Comparison of ENCODE assay signal across 1 cellular context in the genomic region with DNA sequence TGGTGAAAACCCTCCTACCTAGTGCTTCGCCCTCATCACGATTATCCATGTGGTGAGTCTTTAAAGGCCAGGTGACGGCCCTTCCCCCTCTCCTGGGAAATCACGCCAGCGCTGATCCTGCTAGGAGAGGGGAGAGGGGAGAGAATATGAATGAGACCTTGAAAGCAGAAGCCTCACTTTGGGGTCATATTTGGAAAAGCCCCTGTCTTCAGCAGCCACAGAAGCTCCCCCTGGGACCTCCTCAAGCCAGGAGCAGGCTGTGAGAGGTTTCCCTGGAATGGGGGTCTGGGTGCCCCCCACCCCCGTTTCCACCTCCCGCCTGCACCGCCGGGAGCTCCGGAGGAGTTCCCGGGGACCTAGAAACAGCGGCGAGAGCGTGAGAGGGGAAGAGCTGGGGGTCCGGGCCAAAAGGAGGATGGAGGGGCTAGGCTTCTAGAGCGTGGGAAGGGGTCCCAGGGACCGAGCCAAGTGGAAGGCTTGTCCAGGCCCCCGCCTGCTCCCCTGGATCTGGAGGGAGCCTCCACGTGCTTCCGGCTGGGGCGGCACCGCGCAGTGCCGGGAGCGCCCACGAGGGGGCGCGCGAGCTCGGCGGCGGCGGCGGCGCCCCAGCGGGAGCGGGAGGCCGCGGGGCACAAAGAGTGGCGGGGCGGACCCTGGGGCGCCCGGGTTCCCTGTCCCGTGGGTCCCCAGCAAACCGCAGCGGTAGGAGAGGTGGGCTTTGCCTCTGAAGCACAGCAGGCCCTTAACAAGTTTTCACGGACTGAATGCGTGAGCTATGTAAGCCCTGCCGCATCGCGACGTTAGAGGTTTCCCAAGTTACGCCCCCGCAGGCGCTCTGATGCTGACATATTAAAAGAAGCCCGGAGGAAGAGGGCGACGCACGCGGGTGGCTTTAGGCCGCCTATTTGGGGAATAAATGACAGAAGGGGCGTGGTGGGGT.
TF ChIP-seq lines count a peak whose summit lies in the region.

No MANE protein-coding gene starts in this region.

TF ChIP-seq in K562, 482 proteins besides CTCF, POLR2A, EP300 and RAD21 (continued from another document):
- TF ChIP-seq CEBPZ (IDR thresholded peaks at IDR 0.05; ENCODE audit: borderline replicate concordance, low read depth, low read length) (no peak), HNRNPL (IDR thresholded peaks at IDR 0.05; ENCODE audit: low read depth, low read length) (no peak), PCBP2 (IDR thresholded peaks at IDR 0.05; ENCODE audit: low read depth, low read length, poor library complexity, severe bottlenecking) (no peak), C11orf30 (IDR thresholded peaks at IDR 0.05; ENCODE audit: low read depth) (no peak), ZC3H4 (CRISPR knock-in tag; IDR thresholded peaks at IDR 0.05; ENCODE audit: borderline replicate concordance) (no peak), MIER1 (IDR thresholded peaks at IDR 0.05; ENCODE audit: low read depth) (peak; percentile 71; the same call in 1 of the 2 replicates), SREBF2 (CRISPR knock-in tag; IDR thresholded peaks at IDR 0.05) (no peak), SMARCA5 (IDR thresholded peaks at IDR 0.05) (no peak), RBM15 (IDR thresholded peaks at IDR 0.05; ENCODE audit: insufficient read depth, low read length) (no peak), SIX5 (IDR thresholded peaks at IDR 0.05; ENCODE audit: borderline replicate concordance in 1 of 2, insufficient read depth in 1 of 2, low read depth in 1 of 2, low read length in 2 of 2) (no peak), BCOR (IDR thresholded peaks at IDR 0.05) (no peak), STAT5A (IDR thresholded peaks at IDR 0.05; ENCODE audit: borderline replicate concordance, low read length) (no peak), HDGF (IDR thresholded peaks at IDR 0.05) (no peak), NFATC3 (IDR thresholded peaks at IDR 0.05) (no peak), DPF2 (IDR thresholded peaks at IDR 0.05) (no peak), XRCC4 (IDR thresholded peaks at IDR 0.05; ENCODE audit: extremely low read depth, insufficient read depth, insufficient read length) (no peak), GTF2A2 (tag; IDR thresholded peaks at IDR 0.05) (no peak), HDAC6 (IDR thresholded peaks at IDR 0.05; ENCODE audit: low read depth, low read length) (no peak), EHMT2 (IDR thresholded peaks at IDR 0.05) (no peak), SNIP1 (IDR thresholded peaks at IDR 0.05; ENCODE audit: low read depth) (no peak), E2F3 (CRISPR knock-in tag; IDR thresholded peaks at IDR 0.05) (0 out of 2 replicates have a peak, but pooled peaks have one; percentile 13), GABPB2 (CRISPR knock-in tag; conservative IDR thresholded peaks at IDR 0.05) (no peak), FOSL1 (tag; conservative IDR thresholded peaks at IDR 0.05) (0 out of 2 replicates have a peak, but pooled peaks have one; percentile 8), PHB (CRISPR knock-in tag; IDR thresholded peaks at IDR 0.05) (no peak), KLF1 (tag; IDR thresholded peaks at IDR 0.05) (peak; percentile 86; the same call in 1 of the 2 replicates), CBX1 (IDR thresholded peaks at IDR 0.05; ENCODE audit: low read depth) (peak; percentile 70; the same call in 1 of the 2 replicates), CHD1 (IDR thresholded peaks at IDR 0.05; ENCODE audit: low read length) (no peak), SETDB1 (IDR thresholded peaks at IDR 0.05; ENCODE audit: low read length) (no peak), LEF1 (IDR thresholded peaks at IDR 0.05) (no peak)
- TF ChIP-seq, protein P1, sequence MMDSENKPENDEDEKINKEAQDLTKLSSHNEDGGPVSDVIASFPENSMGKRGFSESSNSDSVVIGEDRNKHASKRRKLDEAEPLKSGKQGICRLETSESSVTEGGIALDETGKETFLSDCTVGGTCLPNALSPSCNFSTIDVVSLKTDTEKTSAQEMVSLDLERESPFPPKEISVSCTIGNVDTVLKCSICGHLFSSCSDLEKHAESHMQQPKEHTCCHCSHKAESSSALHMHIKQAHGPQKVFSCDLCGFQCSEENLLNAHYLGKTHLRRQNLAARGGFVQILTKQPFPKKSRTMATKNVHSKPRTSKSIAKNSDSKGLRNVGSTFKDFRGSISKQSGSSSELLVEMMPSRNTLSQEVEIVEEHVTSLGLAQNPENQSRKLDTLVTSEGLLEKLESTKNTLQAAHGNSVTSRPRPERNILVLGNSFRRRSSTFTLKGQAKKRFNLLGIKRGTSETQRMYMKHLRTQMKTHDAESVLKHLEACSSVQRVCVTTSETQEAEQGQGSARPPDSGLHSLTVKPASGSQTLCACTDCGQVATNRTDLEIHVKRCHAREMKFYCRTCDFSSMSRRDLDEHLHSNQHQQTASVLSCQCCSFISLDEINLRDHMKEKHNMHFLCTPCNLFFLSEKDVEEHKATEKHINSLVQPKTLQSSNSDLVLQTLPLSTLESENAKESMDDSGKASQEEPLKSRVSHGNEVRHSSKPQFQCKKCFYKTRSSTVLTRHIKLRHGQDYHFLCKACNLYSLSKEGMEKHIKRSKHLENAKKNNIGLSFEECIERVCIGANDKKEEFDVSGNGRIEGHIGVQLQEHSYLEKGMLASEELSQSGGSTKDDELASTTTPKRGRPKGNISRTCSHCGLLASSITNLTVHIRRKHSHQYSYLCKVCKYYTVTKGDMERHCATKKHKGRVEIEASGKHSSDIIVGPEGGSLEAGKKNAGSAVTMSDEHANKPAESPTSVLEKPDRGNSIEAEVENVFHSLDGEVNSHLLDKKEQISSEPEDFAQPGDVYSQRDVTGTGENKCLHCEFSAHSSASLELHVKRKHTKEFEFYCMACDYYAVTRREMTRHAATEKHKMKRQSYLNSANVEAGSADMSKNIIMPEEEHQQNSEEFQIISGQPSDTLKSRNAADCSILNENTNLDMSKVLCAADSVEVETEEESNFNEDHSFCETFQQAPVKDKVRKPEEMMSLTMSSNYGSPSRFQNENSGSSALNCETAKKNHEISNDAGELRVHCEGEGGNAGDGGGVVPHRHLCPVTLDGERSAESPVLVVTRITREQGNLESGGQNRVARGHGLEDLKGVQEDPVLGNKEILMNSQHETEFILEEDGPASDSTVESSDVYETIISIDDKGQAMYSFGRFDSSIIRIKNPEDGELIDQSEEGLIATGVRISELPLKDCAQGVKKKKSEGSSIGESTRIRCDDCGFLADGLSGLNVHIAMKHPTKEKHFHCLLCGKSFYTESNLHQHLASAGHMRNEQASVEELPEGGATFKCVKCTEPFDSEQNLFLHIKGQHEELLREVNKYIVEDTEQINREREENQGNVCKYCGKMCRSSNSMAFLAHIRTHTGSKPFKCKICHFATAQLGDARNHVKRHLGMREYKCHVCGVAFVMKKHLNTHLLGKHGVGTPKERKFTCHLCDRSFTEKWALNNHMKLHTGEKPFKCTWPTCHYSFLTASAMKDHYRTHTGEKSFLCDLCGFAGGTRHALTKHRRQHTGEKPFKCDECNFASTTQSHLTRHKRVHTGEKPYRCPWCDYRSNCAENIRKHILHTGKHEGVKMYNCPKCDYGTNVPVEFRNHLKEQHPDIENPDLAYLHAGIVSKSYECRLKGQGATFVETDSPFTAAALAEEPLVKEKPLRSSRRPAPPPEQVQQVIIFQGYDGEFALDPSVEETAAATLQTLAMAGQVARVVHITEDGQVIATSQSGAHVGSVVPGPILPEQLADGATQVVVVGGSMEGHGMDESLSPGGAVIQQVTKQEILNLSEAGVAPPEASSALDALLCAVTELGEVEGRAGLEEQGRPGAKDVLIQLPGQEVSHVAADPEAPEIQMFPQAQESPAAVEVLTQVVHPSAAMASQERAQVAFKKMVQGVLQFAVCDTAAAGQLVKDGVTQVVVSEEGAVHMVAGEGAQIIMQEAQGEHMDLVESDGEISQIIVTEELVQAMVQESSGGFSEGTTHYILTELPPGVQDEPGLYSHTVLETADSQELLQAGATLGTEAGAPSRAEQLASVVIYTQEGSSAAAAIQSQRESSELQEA (IDR thresholded peaks at IDR 0.05; ENCODE audit: low read depth) = no peak
- TF ChIP-seq, protein P2, sequence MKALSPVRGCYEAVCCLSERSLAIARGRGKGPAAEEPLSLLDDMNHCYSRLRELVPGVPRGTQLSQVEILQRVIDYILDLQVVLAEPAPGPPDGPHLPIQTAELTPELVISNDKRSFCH (CRISPR knock-in tag; IDR thresholded peaks at IDR 0.05) = no peak
- TF ChIP-seq, protein P2 (tag; IDR thresholded peaks at IDR 0.05) = peak; percentile 59; the same call in 1 of the 2 replicates
- TF ChIP-seq, protein P3, sequence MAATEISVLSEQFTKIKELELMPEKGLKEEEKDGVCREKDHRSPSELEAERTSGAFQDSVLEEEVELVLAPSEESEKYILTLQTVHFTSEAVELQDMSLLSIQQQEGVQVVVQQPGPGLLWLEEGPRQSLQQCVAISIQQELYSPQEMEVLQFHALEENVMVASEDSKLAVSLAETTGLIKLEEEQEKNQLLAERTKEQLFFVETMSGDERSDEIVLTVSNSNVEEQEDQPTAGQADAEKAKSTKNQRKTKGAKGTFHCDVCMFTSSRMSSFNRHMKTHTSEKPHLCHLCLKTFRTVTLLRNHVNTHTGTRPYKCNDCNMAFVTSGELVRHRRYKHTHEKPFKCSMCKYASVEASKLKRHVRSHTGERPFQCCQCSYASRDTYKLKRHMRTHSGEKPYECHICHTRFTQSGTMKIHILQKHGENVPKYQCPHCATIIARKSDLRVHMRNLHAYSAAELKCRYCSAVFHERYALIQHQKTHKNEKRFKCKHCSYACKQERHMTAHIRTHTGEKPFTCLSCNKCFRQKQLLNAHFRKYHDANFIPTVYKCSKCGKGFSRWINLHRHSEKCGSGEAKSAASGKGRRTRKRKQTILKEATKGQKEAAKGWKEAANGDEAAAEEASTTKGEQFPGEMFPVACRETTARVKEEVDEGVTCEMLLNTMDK (IDR thresholded peaks at IDR 0.05; ENCODE audit: borderline replicate concordance, insufficient read depth, low read depth, low read length, poor library complexity, severe bottlenecking) = peak; percentile 92
- TF ChIP-seq, protein P4, sequence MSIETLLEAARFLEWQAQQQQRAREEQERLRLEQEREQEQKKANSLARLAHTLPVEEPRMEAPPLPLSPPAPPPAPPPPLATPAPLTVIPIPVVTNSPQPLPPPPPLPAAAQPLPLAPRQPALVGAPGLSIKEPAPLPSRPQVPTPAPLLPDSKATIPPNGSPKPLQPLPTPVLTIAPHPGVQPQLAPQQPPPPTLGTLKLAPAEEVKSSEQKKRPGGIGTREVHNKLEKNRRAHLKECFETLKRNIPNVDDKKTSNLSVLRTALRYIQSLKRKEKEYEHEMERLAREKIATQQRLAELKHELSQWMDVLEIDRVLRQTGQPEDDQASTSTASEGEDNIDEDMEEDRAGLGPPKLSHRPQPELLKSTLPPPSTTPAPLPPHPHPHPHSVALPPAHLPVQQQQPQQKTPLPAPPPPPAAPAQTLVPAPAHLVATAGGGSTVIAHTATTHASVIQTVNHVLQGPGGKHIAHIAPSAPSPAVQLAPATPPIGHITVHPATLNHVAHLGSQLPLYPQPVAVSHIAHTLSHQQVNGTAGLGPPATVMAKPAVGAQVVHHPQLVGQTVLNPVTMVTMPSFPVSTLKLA (conservative IDR thresholded peaks at IDR 0.05) = peak; percentile 91 to 94
- TF ChIP-seq, protein P5, sequence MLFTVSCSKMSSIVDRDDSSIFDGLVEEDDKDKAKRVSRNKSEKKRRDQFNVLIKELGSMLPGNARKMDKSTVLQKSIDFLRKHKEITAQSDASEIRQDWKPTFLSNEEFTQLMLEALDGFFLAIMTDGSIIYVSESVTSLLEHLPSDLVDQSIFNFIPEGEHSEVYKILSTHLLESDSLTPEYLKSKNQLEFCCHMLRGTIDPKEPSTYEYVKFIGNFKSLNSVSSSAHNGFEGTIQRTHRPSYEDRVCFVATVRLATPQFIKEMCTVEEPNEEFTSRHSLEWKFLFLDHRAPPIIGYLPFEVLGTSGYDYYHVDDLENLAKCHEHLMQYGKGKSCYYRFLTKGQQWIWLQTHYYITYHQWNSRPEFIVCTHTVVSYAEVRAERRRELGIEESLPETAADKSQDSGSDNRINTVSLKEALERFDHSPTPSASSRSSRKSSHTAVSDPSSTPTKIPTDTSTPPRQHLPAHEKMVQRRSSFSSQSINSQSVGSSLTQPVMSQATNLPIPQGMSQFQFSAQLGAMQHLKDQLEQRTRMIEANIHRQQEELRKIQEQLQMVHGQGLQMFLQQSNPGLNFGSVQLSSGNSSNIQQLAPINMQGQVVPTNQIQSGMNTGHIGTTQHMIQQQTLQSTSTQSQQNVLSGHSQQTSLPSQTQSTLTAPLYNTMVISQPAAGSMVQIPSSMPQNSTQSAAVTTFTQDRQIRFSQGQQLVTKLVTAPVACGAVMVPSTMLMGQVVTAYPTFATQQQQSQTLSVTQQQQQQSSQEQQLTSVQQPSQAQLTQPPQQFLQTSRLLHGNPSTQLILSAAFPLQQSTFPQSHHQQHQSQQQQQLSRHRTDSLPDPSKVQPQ (CRISPR knock-in tag; IDR thresholded peaks at IDR 0.05; ENCODE audit: borderline replicate concordance) = 0 out of 2 replicates have a peak, but pooled peaks have one; percentile 25
